ENCODE assay signal across 8 cellular contexts in genomic region chr14:105527381-105528196, GRCh38. TPM values are rescaled to one million over a fixed set of nuclear protein-coding genes. Genes with fewer than 3 reads are reported as not detected.
DNase-seq lines count a peak whose midpoint lies in the region; ATAC-seq, FAIRE-seq and TF ChIP-seq lines count a peak whose summit lies in the region.

No MANE protein-coding gene starts in this region.

- FAIRE-seq in keratinocyte (lab: Jason Lieb, UNC), result no peak

- peak in 2 of 3 experiments; percentile 47 to 53 for DNase-seq in NCI-H1417 (lab: John Stamatoyannopoulos, UW)
- DNase-seq in NCI-H1417 treated with DMSO at 0.1 percent for 48 hours (lab: John Stamatoyannopoulos, UW), result no peak
- peak; percentile 40 for DNase-seq in activated naive CD8-positive, alpha-beta T cell treated with anti-CD3 and anti-CD28 coated beads for 36 hours
- no peak for DNase-seq in keratinocyte (ENCODE audit: low read depth, low spot score)
- DNase-seq in substantia nigra (lab: John Stamatoyannopoulos, UW), result peak in 2 of 49 donors; percentile 54 to 71
- no peak for DNase-seq in iPS-NIHi7 (ENCODE audit: extremely low spot score)
- DNase-seq in NCI-H1048 (lab: John Stamatoyannopoulos, UW), result no peak

- dilution Hi-C loops in keratinocyte (cut with MboI; ENCODE audit: extremely low pct_ligation_motif_present, low sequenced_read_pairs), result no loop called here

- no peaks in the 10 kb centered on the region for H3K9me3 ChIP-seq in keratinocyte (ENCODE audit: control insufficient read depth, low read depth, low read length)

- no peak for TF ChIP-seq CTCF in keratinocyte (optimal IDR thresholded peaks at IDR 0.05 in 1 of 3, IDR thresholded peaks at IDR 0.05 in 1 of 3, conservative IDR thresholded peaks at IDR 0.05 in 1 of 3; ENCODE audit: extremely low read depth in 1 of 3, insufficient read depth in 2 of 3, low read length in 3 of 3)

- H3K27ac Mint-ChIP-seq in activated naive CD8-positive, alpha-beta T cell treated with anti-CD3 and anti-CD28 coated beads for 36 hours, result peak overlapping the region; percentile 80

- peak overlapping the region; percentile 86 for H3K4me3 Mint-ChIP-seq in activated naive CD8-positive, alpha-beta T cell treated with anti-CD3 and anti-CD28 coated beads for 36 hours

- peaks cover 49% of the 10 kb centered on the region for H3K27me3 ChIP-seq in keratinocyte (ENCODE audit: control insufficient read depth, extremely low read depth, insufficient read depth, low read length)

- peaks cover 7% of the 10 kb centered on the region for H3K4me1 ChIP-seq in keratinocyte (ENCODE audit: control insufficient read depth, extremely low read depth, insufficient read depth, low read length)

- peaks cover 23% of the 10 kb centered on the region for H3K27me3 Mint-ChIP-seq in activated naive CD8-positive, alpha-beta T cell treated with anti-CD3 and anti-CD28 coated beads for 36 hours

- H3K4me2 ChIP-seq in keratinocyte (ENCODE audit: control insufficient read depth, extremely low read depth, insufficient read depth, low read depth, low read length), result peak overlapping the region; percentile 51

- H2AFZ ChIP-seq in keratinocyte (ENCODE audit: control insufficient read depth, low read length), result peak overlapping the region; percentile 6

- H3K79me2 ChIP-seq in keratinocyte (ENCODE audit: control insufficient read depth, insufficient read depth, low read length), result no peaks in the 10 kb centered on the region

- H3K4me3 ChIP-seq in keratinocyte (ENCODE audit: control insufficient read depth in 2 of 3, extremely low read depth in 1 of 3, insufficient read depth in 2 of 3, low read depth in 1 of 3, low read length in 3 of 3), result peak overlapping the region; percentile 27 to 44 (median 32)

- no peak for ATAC-seq in HG02798 (IDR thresholded peaks at IDR 0.05; ENCODE audit: poor library complexity, unreplicated experiment)

- H3K36me3 Mint-ChIP-seq in activated naive CD8-positive, alpha-beta T cell treated with anti-CD3 and anti-CD28 coated beads for 36 hours, result peaks cover 24% of the 10 kb centered on the region

- peaks cover 7% of the 10 kb centered on the region for H3K9me3 Mint-ChIP-seq in activated naive CD8-positive, alpha-beta T cell treated with anti-CD3 and anti-CD28 coated beads for 36 hours

- no peak overlapping the region for H3K9ac ChIP-seq in keratinocyte (ENCODE audit: control insufficient read depth, extremely low read depth, insufficient read depth, low read length)

- no peaks in the 10 kb centered on the region for H3K36me3 ChIP-seq in keratinocyte (ENCODE audit: control insufficient read depth in 2 of 2, extremely low read depth in 1 of 2, insufficient read depth in 2 of 2, low read length in 2 of 2)

- no peak overlapping the region for H3K27ac ChIP-seq in keratinocyte (ENCODE audit: control insufficient read depth, insufficient read depth, low read length)
- peak overlapping the region; percentile 85 for H3K27ac ChIP-seq in substantia nigra (ENCODE audit: low read depth, low read length, poor library complexity, severe bottlenecking)

- no peaks in the 10 kb centered on the region for H4K20me1 ChIP-seq in keratinocyte (ENCODE audit: control insufficient read depth, extremely low read depth, insufficient read depth, low read length)

- no peaks in the 10 kb centered on the region for H3K9me1 ChIP-seq in keratinocyte (ENCODE audit: control insufficient read depth, extremely low read depth, insufficient read depth, low read length)

- peaks cover 19% of the 10 kb centered on the region for H3K4me1 Mint-ChIP-seq in activated naive CD8-positive, alpha-beta T cell treated with anti-CD3 and anti-CD28 coated beads for 36 hours

RNA-seq across cellular contexts. Expression of gene TMEM121, which starts 1.2 kb away (rescaled TPM):
- 10 to 100 TPM; 16.7 to 16.8 TPM for total RNA-seq in activated naive CD8-positive, alpha-beta T cell treated with anti-CD3 and anti-CD28 coated beads for 36 hours
- polyA plus RNA-seq in keratinocyte, result 0.18 to 0.31 TPM (median 0.23 TPM) in 3 replicates
- polyA plus RNA-seq in keratinocyte (2011; ENCODE audit: low read depth), result not detected
- 0.05 and 0.53 TPM in 2 replicates for polyA plus RNA-seq in keratinocyte (2011; cell fraction: cytosol; rRNA removed)
- polyA plus RNA-seq in keratinocyte (2011; cell fraction: nucleus; rRNA removed), result 0.14 and 0.20 TPM in 2 replicates
- 0.14 and 0.74 TPM in 2 replicates for polyA plus RNA-seq in keratinocyte (2012; ENCODE audit: low replicate concordance)
- 0.13 to 0.20 TPM in 2 of 3 replicates, not detected in the other for polyA minus RNA-seq in keratinocyte
- polyA minus RNA-seq in keratinocyte (2011; cell fraction: cytosol; rRNA and poly(A)+ RNA removed), result not detected
- 0.39 TPM in 1 of 2 replicates, not detected in the other for polyA minus RNA-seq in keratinocyte (2011; cell fraction: nucleus; rRNA and poly(A)+ RNA removed)

RNA-seq across cellular contexts. Expression of gene TEDC1, which starts 36.5 kb away (rescaled TPM):
- 10 to 100 TPM; 33.6 to 34.9 TPM for total RNA-seq in activated naive CD8-positive, alpha-beta T cell treated with anti-CD3 and anti-CD28 coated beads for 36 hours
- polyA plus RNA-seq in keratinocyte, result 4.2 to 5.0 TPM (median 5.0 TPM) in 3 replicates
- polyA plus RNA-seq in keratinocyte (2011; ENCODE audit: low read depth), result 0.85 TPM
- polyA plus RNA-seq in keratinocyte (2011; cell fraction: cytosol; rRNA removed), result 1.6 and 5.4 TPM in 2 replicates
- 5.5 and 5.6 TPM in 2 replicates for polyA plus RNA-seq in keratinocyte (2011; cell fraction: nucleus; rRNA removed)
- polyA plus RNA-seq in keratinocyte (2012; ENCODE audit: low replicate concordance), result 2.0 and 10.5 TPM in 2 replicates
- 2.0 to 6.2 TPM (median 3.5 TPM) in 3 replicates for polyA minus RNA-seq in keratinocyte
- polyA minus RNA-seq in keratinocyte (2011; cell fraction: cytosol; rRNA and poly(A)+ RNA removed), result 8.6 TPM
- polyA minus RNA-seq in keratinocyte (2011; cell fraction: nucleus; rRNA and poly(A)+ RNA removed), result 2.7 and 3.4 TPM in 2 replicates

RNA-seq across cellular contexts. Expression of gene CRIP1, which starts 40.9 kb away (rescaled TPM):
- total RNA-seq in activated naive CD8-positive, alpha-beta T cell treated with anti-CD3 and anti-CD28 coated beads for 36 hours, result 10 to 100 TPM; 82.5 to 87.3 TPM
- 1.1 to 1.7 TPM (median 1.3 TPM) in 3 replicates for polyA plus RNA-seq in keratinocyte
- polyA plus RNA-seq in keratinocyte (2011; ENCODE audit: low read depth), result not detected
- 0.23 and 1.0 TPM in 2 replicates for polyA plus RNA-seq in keratinocyte (2011; cell fraction: cytosol; rRNA removed)
- 0.27 and 0.85 TPM in 2 replicates for polyA plus RNA-seq in keratinocyte (2011; cell fraction: nucleus; rRNA removed)
- polyA plus RNA-seq in keratinocyte (2012; ENCODE audit: low replicate concordance), result 2.2 TPM in 1 of 2 replicates, not detected in the other
- polyA minus RNA-seq in keratinocyte, result not detected in 3 replicates
- polyA minus RNA-seq in keratinocyte (2011; cell fraction: cytosol; rRNA and poly(A)+ RNA removed), result not detected
- 1.8 TPM in 1 of 2 replicates, not detected in the other for polyA minus RNA-seq in keratinocyte (2011; cell fraction: nucleus; rRNA and poly(A)+ RNA removed)

RNA-seq across cellular contexts. Expression of gene CRIP2, which starts 53.0 kb away (rescaled TPM):
- under 1 TPM; 0.16 to 0.41 TPM for total RNA-seq in activated naive CD8-positive, alpha-beta T cell treated with anti-CD3 and anti-CD28 coated beads for 36 hours
- polyA plus RNA-seq in keratinocyte, result 4.8 to 12.7 TPM (median 5.7 TPM) in 3 replicates
- 0.61 TPM for polyA plus RNA-seq in keratinocyte (2011; ENCODE audit: low read depth)
- 3.7 and 13.9 TPM in 2 replicates for polyA plus RNA-seq in keratinocyte (2011; cell fraction: cytosol; rRNA removed)
- polyA plus RNA-seq in keratinocyte (2011; cell fraction: nucleus; rRNA removed), result 5.7 and 7.8 TPM in 2 replicates
- 6.0 and 8.3 TPM in 2 replicates for polyA plus RNA-seq in keratinocyte (2012; ENCODE audit: low replicate concordance)
- polyA minus RNA-seq in keratinocyte, result 1.2 to 5.3 TPM (median 3.8 TPM) in 3 replicates
- polyA minus RNA-seq in keratinocyte (2011; cell fraction: cytosol; rRNA and poly(A)+ RNA removed), result 18.0 TPM
- 1.6 and 3.7 TPM in 2 replicates for polyA minus RNA-seq in keratinocyte (2011; cell fraction: nucleus; rRNA and poly(A)+ RNA removed)

Comparison
In these comparisons a context has a peak if more than half of its experiments do, and no peak if none do; other contexts are left out.
1. DNase-seq: peak in NCI-H1417 (2 of 3) and activated naive CD8-positive, alpha-beta T cell treated with anti-CD3 and anti-CD28 coated beads for 36 hours (single experiment); none in NCI-H1417 treated with DMSO at 0.1 percent for 48 hours (single experiment), keratinocyte (single experiment), iPS-NIHi7 (single experiment) and NCI-H1048 (single experiment).